Comparison of ENCODE assay signal across 13 cellular contexts in the genomic region with DNA sequence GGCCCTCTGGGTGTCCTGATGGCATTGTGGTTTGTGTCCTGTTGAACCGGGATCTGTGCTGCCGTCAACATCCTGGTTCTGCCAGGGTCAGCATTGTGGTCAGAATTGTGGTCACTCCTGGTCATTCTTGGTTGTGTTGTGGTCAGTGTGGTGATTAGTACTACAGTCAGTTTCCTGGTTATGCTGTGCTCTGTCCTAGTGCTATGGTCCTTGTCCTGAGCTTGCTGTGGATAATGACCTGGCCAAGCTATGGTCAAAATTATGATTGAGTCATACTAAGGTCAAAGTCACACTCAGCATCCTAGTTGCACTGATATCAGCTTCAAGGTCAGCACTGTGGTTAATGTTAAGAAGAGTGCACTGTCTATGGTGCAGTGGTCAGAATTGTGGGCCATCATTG.
"Had no signal": no experiment of that assay in that cellular context is flagged by ENCODE, and none has a peak within 500 bp of the region (broad histone marks: within the 10 kb centered on the region; RNA-seq: fewer than 3 reads in every experiment).

No MANE protein-coding gene starts in this region.

- DNase-seq: amniotic stem cell; body of pancreas; effector memory CD4-positive, alpha-beta T cell; mesenchymal stem cell; ovary; stimulated activated CD4-positive, alpha-beta T cell treated with anti-CD3 and anti-CD28 coated beads, Interleukin-4, amount 100 ng/mL, for 4 hours; stomach had no signal

- H3K27ac Mint-ChIP-seq: activated naive CD4-positive, alpha-beta T cell treated with anti-CD3 and anti-CD28 coated beads, Interleukin-2, amount 50 U/mL, for 72 hours; nephron; T-helper 2 cell treated with Interferon-gamma antibody and Interleukin-4, amounts not matched to agents 5 μg/mL and 100 μg/mL, for 36 hours had no signal

- H3K36me3 ChIP-seq: ovary, stomach, thoracic aorta had no signal

- H3K27me3 ChIP-seq: ovary had no signal

- ATAC-seq: activated naive CD4-positive, alpha-beta T cell treated with anti-CD3 and anti-CD28 coated beads, Interleukin-2, amount 50 U/mL, for 72 hours; body of pancreas had no signal

- H3K4me3 Mint-ChIP-seq: central memory CD8-positive, alpha-beta T cell; T-helper 2 cell treated with Interferon-gamma antibody and Interleukin-4, amounts not matched to agents 5 μg/mL and 100 μg/mL, for 36 hours had no signal

- H3K27ac ChIP-seq: body of pancreas, epithelial cell of prostate, ovary, stomach, thoracic aorta had no signal

- H3K4me3 ChIP-seq: body of pancreas, ovary, stomach, thoracic aorta had no signal

- H3K9me3 ChIP-seq: ovary had no signal
